ENCODE assay signal across 1 cellular context in the genomic region with DNA sequence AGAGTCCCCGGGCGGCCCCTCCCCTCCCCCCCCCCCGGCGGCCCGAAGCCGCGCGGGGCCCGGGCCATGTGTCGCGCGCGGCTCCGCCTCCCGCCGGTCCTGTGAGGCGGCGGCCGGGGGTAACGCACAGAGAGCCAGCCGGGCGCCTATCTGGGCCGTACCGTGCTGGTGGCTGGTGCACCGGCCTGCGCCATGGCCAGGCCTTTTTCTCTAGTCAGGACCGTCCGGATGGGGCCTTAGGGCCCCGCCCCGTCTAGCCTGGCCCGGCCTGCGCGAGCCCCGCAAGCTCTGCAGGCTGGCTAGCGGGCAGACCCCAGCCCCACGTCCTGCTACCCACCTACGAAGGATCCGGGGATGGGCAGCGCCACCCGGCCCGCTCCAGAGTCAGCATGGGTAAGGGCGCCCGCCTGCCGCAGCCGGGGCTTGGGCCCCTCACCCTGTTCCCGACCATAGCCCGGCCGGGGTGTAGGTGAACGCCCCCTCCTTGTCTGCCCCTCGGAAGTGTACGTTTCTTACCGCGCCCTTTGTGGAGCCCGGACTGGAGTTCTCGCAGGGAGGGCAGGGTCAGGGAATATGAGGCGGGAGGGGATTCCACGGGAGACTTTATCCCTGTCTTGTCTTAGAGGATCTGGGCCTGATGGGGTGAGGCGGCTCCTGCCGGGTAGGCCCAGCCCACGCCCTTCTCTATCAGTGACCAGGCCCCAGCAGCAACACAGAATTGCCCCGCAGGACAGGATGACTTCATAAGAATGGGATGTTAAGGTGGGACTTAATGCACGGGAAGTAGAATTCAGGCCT.
TF ChIP-seq lines count a peak whose summit lies in the region.

A gene with protein sequence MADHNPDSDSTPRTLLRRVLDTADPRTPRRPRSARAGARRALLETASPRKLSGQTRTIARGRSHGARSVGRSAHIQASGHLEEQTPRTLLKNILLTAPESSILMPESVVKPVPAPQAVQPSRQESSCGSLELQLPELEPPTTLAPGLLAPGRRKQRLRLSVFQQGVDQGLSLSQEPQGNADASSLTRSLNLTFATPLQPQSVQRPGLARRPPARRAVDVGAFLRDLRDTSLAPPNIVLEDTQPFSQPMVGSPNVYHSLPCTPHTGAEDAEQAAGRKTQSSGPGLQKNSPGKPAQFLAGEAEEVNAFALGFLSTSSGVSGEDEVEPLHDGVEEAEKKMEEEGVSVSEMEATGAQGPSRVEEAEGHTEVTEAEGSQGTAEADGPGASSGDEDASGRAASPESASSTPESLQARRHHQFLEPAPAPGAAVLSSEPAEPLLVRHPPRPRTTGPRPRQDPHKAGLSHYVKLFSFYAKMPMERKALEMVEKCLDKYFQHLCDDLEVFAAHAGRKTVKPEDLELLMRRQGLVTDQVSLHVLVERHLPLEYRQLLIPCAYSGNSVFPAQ (minus strand): TSS at position 630 of the 798 bp plus-strand sequence. CDS start 13,834 bp downstream, outside the sequence.

TF ChIP-seq in K562, 482 proteins besides CTCF, POLR2A, EP300 and RAD21 (continued from another document and continues in another):
- TF ChIP-seq ZNF766 (CRISPR knock-in tag; conservative IDR thresholded peaks at IDR 0.05): no peak; the same call in 1 of the 2 replicates
- no peak for TF ChIP-seq FOXA3 (CRISPR knock-in tag; conservative IDR thresholded peaks at IDR 0.05 in 1 of 2, IDR thresholded peaks at IDR 0.05 in 1 of 2)
- TF ChIP-seq EWSR1 (IDR thresholded peaks at IDR 0.05; ENCODE audit: borderline replicate concordance, low read depth, partially characterized antibody): no peak
- TF ChIP-seq, protein P1, sequence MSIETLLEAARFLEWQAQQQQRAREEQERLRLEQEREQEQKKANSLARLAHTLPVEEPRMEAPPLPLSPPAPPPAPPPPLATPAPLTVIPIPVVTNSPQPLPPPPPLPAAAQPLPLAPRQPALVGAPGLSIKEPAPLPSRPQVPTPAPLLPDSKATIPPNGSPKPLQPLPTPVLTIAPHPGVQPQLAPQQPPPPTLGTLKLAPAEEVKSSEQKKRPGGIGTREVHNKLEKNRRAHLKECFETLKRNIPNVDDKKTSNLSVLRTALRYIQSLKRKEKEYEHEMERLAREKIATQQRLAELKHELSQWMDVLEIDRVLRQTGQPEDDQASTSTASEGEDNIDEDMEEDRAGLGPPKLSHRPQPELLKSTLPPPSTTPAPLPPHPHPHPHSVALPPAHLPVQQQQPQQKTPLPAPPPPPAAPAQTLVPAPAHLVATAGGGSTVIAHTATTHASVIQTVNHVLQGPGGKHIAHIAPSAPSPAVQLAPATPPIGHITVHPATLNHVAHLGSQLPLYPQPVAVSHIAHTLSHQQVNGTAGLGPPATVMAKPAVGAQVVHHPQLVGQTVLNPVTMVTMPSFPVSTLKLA (conservative IDR thresholded peaks at IDR 0.05): peak; percentile 55 to 64; a peak in 2 of 4 replicates
- no peak for TF ChIP-seq SRF (CRISPR knock-in tag; IDR thresholded peaks at IDR 0.05)
- TF ChIP-seq ZNF24 (IDR thresholded peaks at IDR 0.05): no peak
- peak; percentile 60; the same call in 1 of the 2 replicates for TF ChIP-seq GATAD2B (IDR thresholded peaks at IDR 0.05; ENCODE audit: borderline replicate concordance)
- TF ChIP-seq KAT7 (CRISPR knock-in tag; IDR thresholded peaks at IDR 0.05; ENCODE audit: borderline replicate concordance): peak; percentile 67; the same call in 1 of the 2 replicates
- TF ChIP-seq, protein P2, sequence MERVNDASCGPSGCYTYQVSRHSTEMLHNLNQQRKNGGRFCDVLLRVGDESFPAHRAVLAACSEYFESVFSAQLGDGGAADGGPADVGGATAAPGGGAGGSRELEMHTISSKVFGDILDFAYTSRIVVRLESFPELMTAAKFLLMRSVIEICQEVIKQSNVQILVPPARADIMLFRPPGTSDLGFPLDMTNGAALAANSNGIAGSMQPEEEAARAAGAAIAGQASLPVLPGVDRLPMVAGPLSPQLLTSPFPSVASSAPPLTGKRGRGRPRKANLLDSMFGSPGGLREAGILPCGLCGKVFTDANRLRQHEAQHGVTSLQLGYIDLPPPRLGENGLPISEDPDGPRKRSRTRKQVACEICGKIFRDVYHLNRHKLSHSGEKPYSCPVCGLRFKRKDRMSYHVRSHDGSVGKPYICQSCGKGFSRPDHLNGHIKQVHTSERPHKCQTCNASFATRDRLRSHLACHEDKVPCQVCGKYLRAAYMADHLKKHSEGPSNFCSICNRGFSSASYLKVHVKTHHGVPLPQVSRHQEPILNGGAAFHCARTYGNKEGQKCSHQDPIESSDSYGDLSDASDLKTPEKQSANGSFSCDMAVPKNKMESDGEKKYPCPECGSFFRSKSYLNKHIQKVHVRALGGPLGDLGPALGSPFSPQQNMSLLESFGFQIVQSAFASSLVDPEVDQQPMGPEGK (CRISPR knock-in tag; IDR thresholded peaks at IDR 0.05; ENCODE audit: borderline replicate concordance): no peak
- TF ChIP-seq, protein P3, sequence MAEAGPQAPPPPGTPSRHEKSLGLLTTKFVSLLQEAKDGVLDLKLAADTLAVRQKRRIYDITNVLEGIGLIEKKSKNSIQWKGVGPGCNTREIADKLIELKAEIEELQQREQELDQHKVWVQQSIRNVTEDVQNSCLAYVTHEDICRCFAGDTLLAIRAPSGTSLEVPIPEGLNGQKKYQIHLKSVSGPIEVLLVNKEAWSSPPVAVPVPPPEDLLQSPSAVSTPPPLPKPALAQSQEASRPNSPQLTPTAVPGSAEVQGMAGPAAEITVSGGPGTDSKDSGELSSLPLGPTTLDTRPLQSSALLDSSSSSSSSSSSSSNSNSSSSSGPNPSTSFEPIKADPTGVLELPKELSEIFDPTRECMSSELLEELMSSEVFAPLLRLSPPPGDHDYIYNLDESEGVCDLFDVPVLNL (CRISPR knock-in tag; IDR thresholded peaks at IDR 0.05; ENCODE audit: low read depth): 0 out of 2 replicates have a peak, but pooled peaks have one; percentile 39
- no peak for TF ChIP-seq RBM14 (IDR thresholded peaks at IDR 0.05; ENCODE audit: borderline replicate concordance, insufficient read depth, low read depth, low read length)
- TF ChIP-seq XRCC4 (IDR thresholded peaks at IDR 0.05; ENCODE audit: extremely low read depth, insufficient read depth, insufficient read length): no peak
- no peak for TF ChIP-seq HDAC8 (tag; IDR thresholded peaks at IDR 0.05)
- no peak for TF ChIP-seq PTRF (tag; IDR thresholded peaks at IDR 0.05)
- TF ChIP-seq SMARCB1 (IDR thresholded peaks at IDR 0.05; ENCODE audit: insufficient read length, low read depth): no peak
- TF ChIP-seq DDX20 (tag; IDR thresholded peaks at IDR 0.05; ENCODE audit: low read depth): no peak
- TF ChIP-seq, protein P4, sequence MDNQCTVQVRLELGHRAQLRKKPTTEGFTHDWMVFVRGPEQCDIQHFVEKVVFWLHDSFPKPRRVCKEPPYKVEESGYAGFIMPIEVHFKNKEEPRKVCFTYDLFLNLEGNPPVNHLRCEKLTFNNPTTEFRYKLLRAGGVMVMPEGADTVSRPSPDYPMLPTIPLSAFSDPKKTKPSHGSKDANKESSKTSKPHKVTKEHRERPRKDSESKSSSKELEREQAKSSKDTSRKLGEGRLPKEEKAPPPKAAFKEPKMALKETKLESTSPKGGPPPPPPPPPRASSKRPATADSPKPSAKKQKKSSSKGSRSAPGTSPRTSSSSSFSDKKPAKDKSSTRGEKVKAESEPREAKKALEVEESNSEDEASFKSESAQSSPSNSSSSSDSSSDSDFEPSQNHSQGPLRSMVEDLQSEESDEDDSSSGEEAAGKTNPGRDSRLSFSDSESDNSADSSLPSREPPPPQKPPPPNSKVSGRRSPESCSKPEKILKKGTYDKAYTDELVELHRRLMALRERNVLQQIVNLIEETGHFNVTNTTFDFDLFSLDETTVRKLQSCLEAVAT (IDR thresholded peaks at IDR 0.05): no peak
- no peak for TF ChIP-seq FOXJ2 (tag; IDR thresholded peaks at IDR 0.05)
- TF ChIP-seq, protein P5, sequence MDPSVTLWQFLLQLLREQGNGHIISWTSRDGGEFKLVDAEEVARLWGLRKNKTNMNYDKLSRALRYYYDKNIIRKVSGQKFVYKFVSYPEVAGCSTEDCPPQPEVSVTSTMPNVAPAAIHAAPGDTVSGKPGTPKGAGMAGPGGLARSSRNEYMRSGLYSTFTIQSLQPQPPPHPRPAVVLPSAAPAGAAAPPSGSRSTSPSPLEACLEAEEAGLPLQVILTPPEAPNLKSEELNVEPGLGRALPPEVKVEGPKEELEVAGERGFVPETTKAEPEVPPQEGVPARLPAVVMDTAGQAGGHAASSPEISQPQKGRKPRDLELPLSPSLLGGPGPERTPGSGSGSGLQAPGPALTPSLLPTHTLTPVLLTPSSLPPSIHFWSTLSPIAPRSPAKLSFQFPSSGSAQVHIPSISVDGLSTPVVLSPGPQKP (CRISPR knock-in tag; IDR thresholded peaks at IDR 0.05): no peak
- TF ChIP-seq CREBBP (IDR thresholded peaks at IDR 0.05; ENCODE audit: low read depth, low read length): no peak
- TF ChIP-seq, protein P6, sequence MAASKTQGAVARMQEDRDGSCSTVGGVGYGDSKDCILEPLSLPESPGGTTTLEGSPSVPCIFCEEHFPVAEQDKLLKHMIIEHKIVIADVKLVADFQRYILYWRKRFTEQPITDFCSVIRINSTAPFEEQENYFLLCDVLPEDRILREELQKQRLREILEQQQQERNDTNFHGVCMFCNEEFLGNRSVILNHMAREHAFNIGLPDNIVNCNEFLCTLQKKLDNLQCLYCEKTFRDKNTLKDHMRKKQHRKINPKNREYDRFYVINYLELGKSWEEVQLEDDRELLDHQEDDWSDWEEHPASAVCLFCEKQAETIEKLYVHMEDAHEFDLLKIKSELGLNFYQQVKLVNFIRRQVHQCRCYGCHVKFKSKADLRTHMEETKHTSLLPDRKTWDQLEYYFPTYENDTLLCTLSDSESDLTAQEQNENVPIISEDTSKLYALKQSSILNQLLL (CRISPR knock-in tag; IDR thresholded peaks at IDR 0.05; ENCODE audit: borderline replicate concordance): no peak
- no peak for TF ChIP-seq MYBL2 (IDR thresholded peaks at IDR 0.05; ENCODE audit: low read depth)
- no peak for TF ChIP-seq MYBL2 (CRISPR knock-in tag; IDR thresholded peaks at IDR 0.05; ENCODE audit: borderline replicate concordance)
- no peak for TF ChIP-seq NCOA6 (IDR thresholded peaks at IDR 0.05)
- peak; percentile 25 for TF ChIP-seq CHD1 (IDR thresholded peaks at IDR 0.05; ENCODE audit: low read length)
- TF ChIP-seq PML (IDR thresholded peaks at IDR 0.05; ENCODE audit: low read length): no peak
- no peak for TF ChIP-seq NCOA1 (IDR thresholded peaks at IDR 0.05; ENCODE audit: low read depth)
- no peak for TF ChIP-seq POLR2B (IDR thresholded peaks at IDR 0.05; ENCODE audit: low read depth, partially characterized antibody)
- TF ChIP-seq ZNF121 (CRISPR knock-in tag; conservative IDR thresholded peaks at IDR 0.05): no peak
- TF ChIP-seq ZNF140 (CRISPR knock-in tag; IDR thresholded peaks at IDR 0.05): no peak
- TF ChIP-seq ZNF586 (CRISPR knock-in tag; conservative IDR thresholded peaks at IDR 0.05): no peak
- TF ChIP-seq RFX5 (IDR thresholded peaks at IDR 0.05; ENCODE audit: low read depth, low read length): no peak
- TF ChIP-seq SIRT6 (IDR thresholded peaks at IDR 0.05; ENCODE audit: low read depth, low read length): no peak
- no peak for TF ChIP-seq ZNF785 (CRISPR knock-in tag; IDR thresholded peaks at IDR 0.05)
- peak; percentile 33 for TF ChIP-seq SP1 (CRISPR knock-in tag; IDR thresholded peaks at IDR 0.05)
- no peak for TF ChIP-seq C11orf30 (IDR thresholded peaks at IDR 0.05; ENCODE audit: low read depth)
- TF ChIP-seq, protein P7, sequence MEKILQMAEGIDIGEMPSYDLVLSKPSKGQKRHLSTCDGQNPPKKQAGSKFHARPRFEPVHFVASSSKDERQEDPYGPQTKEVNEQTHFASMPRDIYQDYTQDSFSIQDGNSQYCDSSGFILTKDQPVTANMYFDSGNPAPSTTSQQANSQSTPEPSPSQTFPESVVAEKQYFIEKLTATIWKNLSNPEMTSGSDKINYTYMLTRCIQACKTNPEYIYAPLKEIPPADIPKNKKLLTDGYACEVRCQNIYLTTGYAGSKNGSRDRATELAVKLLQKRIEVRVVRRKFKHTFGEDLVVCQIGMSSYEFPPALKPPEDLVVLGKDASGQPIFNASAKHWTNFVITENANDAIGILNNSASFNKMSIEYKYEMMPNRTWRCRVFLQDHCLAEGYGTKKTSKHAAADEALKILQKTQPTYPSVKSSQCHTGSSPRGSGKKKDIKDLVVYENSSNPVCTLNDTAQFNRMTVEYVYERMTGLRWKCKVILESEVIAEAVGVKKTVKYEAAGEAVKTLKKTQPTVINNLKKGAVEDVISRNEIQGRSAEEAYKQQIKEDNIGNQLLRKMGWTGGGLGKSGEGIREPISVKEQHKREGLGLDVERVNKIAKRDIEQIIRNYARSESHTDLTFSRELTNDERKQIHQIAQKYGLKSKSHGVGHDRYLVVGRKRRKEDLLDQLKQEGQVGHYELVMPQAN (IDR thresholded peaks at IDR 0.05; ENCODE audit: borderline replicate concordance): peak; percentile 67
- no peak for TF ChIP-seq SLC30A9 (CRISPR knock-in tag; IDR thresholded peaks at IDR 0.05)
- TF ChIP-seq LEF1 (IDR thresholded peaks at IDR 0.05): no peak
- TF ChIP-seq ZNF274 (IDR thresholded peaks at IDR 0.05; ENCODE audit: borderline replicate concordance, low read depth, low read length): no peak
- TF ChIP-seq, protein P8, sequence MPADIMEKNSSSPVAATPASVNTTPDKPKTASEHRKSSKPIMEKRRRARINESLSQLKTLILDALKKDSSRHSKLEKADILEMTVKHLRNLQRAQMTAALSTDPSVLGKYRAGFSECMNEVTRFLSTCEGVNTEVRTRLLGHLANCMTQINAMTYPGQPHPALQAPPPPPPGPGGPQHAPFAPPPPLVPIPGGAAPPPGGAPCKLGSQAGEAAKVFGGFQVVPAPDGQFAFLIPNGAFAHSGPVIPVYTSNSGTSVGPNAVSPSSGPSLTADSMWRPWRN (IDR thresholded peaks at IDR 0.05; ENCODE audit: low read depth): no peak
- no peak for TF ChIP-seq ZNF311 (CRISPR knock-in tag; IDR thresholded peaks at IDR 0.05)
- TF ChIP-seq MBD2 (IDR thresholded peaks at IDR 0.05; ENCODE audit: borderline replicate concordance, low read depth): no peak
- TF ChIP-seq MAZ (CRISPR knock-in tag; conservative IDR thresholded peaks at IDR 0.05 in 1 of 2, IDR thresholded peaks at IDR 0.05 in 1 of 2): no peak
- TF ChIP-seq SMARCE1 (IDR thresholded peaks at IDR 0.05): 0 out of 2 replicates have a peak, but pooled peaks have one; percentile 25
- TF ChIP-seq ZC3H11A (IDR thresholded peaks at IDR 0.05; ENCODE audit: low read depth, low read length): no peak
- TF ChIP-seq, protein P9, sequence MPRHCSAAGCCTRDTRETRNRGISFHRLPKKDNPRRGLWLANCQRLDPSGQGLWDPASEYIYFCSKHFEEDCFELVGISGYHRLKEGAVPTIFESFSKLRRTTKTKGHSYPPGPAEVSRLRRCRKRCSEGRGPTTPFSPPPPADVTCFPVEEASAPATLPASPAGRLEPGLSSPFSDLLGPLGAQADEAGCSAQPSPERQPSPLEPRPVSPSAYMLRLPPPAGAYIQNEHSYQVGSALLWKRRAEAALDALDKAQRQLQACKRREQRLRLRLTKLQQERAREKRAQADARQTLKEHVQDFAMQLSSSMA (CRISPR knock-in tag; IDR thresholded peaks at IDR 0.05): no peak
- no peak for TF ChIP-seq BCL6 (CRISPR knock-in tag; IDR thresholded peaks at IDR 0.05)
- peak; percentile 53 to 69; a peak in 3 of 4 replicates for TF ChIP-seq NONO (IDR thresholded peaks at IDR 0.05; ENCODE audit: low read depth in 2 of 2, low read length in 1 of 2)
- TF ChIP-seq MCM2 (IDR thresholded peaks at IDR 0.05; ENCODE audit: low read depth): no peak
- no peak for TF ChIP-seq MECOM (CRISPR knock-in tag; IDR thresholded peaks at IDR 0.05)
- TF ChIP-seq PCBP1 (IDR thresholded peaks at IDR 0.05; ENCODE audit: low read depth, low read length, poor library complexity, severe bottlenecking): peak; percentile 51
- TF ChIP-seq RHOXF2B (CRISPR knock-in tag; conservative IDR thresholded peaks at IDR 0.05): no peak
- TF ChIP-seq, protein P10, sequence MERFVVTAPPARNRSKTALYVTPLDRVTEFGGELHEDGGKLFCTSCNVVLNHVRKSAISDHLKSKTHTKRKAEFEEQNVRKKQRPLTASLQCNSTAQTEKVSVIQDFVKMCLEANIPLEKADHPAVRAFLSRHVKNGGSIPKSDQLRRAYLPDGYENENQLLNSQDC (CRISPR knock-in tag; IDR thresholded peaks at IDR 0.05): no peak
